In genomic region chr18:62725896-62726295, GRCh38 we compare ENCODE assay signal across 27 cellular contexts.
"Had no signal": no experiment of that assay in that cellular context is flagged by ENCODE, and none has a peak within 500 bp of the region (broad histone marks: within the 10 kb centered on the region; RNA-seq: fewer than 3 reads in every experiment).

No MANE protein-coding gene starts in this region.

- H3K4me3 ChIP-seq: colonic mucosa, esophagus muscularis mucosa, gastroesophageal sphincter, heart left ventricle, hepatocyte, left lung, prostate gland, right atrium auricular region, smooth muscle cell, suprapubic skin, transverse colon, upper lobe of right lung, uterus had no signal

- H3K36me3 ChIP-seq: colonic mucosa, esophagus muscularis mucosa, gastroesophageal sphincter, heart left ventricle, left lung, prostate gland, right atrium auricular region, suprapubic skin, transverse colon, upper lobe of right lung, uterus had no signal

- H2AFZ ChIP-seq: hepatocyte had no signal

- H3K36me3 Mint-ChIP-seq: naive thymus-derived CD8-positive, alpha-beta T cell had no signal

- ATAC-seq: foreskin keratinocyte; gastroesophageal sphincter; heart left ventricle; left lung; naive thymus-derived CD8-positive, alpha-beta T cell; sciatic nerve; stimulated activated naive CD8-positive, alpha-beta T cell treated with anti-CD3 and anti-CD28 coated beads, Interleukin-15, amount 100 ng/mL, for 72 hours; upper lobe of right lung had no signal

- H3K4me1 ChIP-seq: colonic mucosa, foreskin keratinocyte, prostate gland, upper lobe of right lung, uterus had no signal

- H3K4me2 ChIP-seq: hepatocyte, smooth muscle cell had no signal

- DNase-seq: colonic mucosa; effector memory CD4-positive, alpha-beta T cell; foreskin keratinocyte; heart left ventricle; kidney; left lung; mesendoderm; midbrain; naive thymus-derived CD8-positive, alpha-beta T cell; stimulated activated CD4-positive, alpha-beta T cell treated with anti-CD3 and anti-CD28 coated beads, Interleukin-12 subunit alpha, Interleukin-12 subunit beta, amount 100 ng/mL, for 4 hours; stimulated activated CD4-positive, alpha-beta T cell treated with anti-CD3 and anti-CD28 coated beads, Interleukin-1b, Interleukin-23, amount 100 ng/mL, for 48 hours; stimulated activated CD4-positive, alpha-beta T cell treated with anti-CD3 and anti-CD28 coated beads, Interleukin-4, amount 100 ng/mL, for 1 hour; stimulated activated CD8-positive, alpha-beta memory T cell treated with anti-CD3 and anti-CD28 coated beads, Interleukin-4, amount 100 ng/mL, for 48 hours; stimulated activated naive CD4-positive, alpha-beta T cell; stimulated activated naive CD8-positive, alpha-beta T cell treated with anti-CD3 and anti-CD28 coated beads, Interleukin-15, amount 100 ng/mL, for 72 hours; transverse colon; upper lobe of right lung; uterus had no signal

- H3K27ac Mint-ChIP-seq: dendritic cell treated with granulocyte-macrophage colony-stimulating factor and Interleukin-4, amounts not matched to agents 40 ng/mL and 50 ng/mL, for 4 days; stimulated activated naive CD8-positive, alpha-beta T cell treated with anti-CD3 and anti-CD28 coated beads, Interleukin-15, amount 100 ng/mL, for 72 hours had no signal

- H3K27me3 Mint-ChIP-seq: dendritic cell treated with granulocyte-macrophage colony-stimulating factor and Interleukin-4, amounts not matched to agents 40 ng/mL and 50 ng/mL, for 4 days; naive thymus-derived CD8-positive, alpha-beta T cell; stimulated activated naive CD8-positive, alpha-beta T cell treated with anti-CD3 and anti-CD28 coated beads, Interleukin-15, amount 100 ng/mL, for 72 hours had no signal

- H3K9me3 ChIP-seq: colonic mucosa, esophagus muscularis mucosa, gastroesophageal sphincter, heart left ventricle, left lung, prostate gland, right atrium auricular region, suprapubic skin, transverse colon, upper lobe of right lung, uterus had no signal

- H3K9me3 Mint-ChIP-seq: dendritic cell treated with granulocyte-macrophage colony-stimulating factor and Interleukin-4, amounts not matched to agents 40 ng/mL and 50 ng/mL, for 4 days; stimulated activated naive CD8-positive, alpha-beta T cell treated with anti-CD3 and anti-CD28 coated beads, Interleukin-15, amount 100 ng/mL, for 72 hours had no signal

- H3K27me3 ChIP-seq: colonic mucosa, esophagus muscularis mucosa, foreskin keratinocyte, gastroesophageal sphincter, heart left ventricle, hepatocyte, left lung, right atrium auricular region, suprapubic skin, transverse colon, upper lobe of right lung, uterus had no signal

- H3K4me3 Mint-ChIP-seq: dendritic cell treated with granulocyte-macrophage colony-stimulating factor and Interleukin-4, amounts not matched to agents 40 ng/mL and 50 ng/mL, for 4 days; naive thymus-derived CD8-positive, alpha-beta T cell; stimulated activated naive CD8-positive, alpha-beta T cell treated with anti-CD3 and anti-CD28 coated beads, Interleukin-15, amount 100 ng/mL, for 72 hours had no signal

- H3K27ac ChIP-seq: colonic mucosa, esophagus muscularis mucosa, foreskin keratinocyte, gastroesophageal sphincter, heart left ventricle, hepatocyte, left lung, prostate gland, right atrium auricular region, suprapubic skin, transverse colon, upper lobe of right lung, uterus had no signal
